Comparison of ENCODE assay signal across 34 cellular contexts in genomic region chr16:20621406-20621805, GRCh38. TPM values are rescaled to one million over a fixed set of nuclear protein-coding genes. Genes with fewer than 3 reads are reported as not detected.
"Had no signal": no experiment of that assay in that cellular context is flagged by ENCODE, and none has a peak within 500 bp of the region (broad histone marks: within the 10 kb centered on the region; RNA-seq: fewer than 3 reads in every experiment).

No MANE protein-coding gene starts in this region.

- H3K27ac Mint-ChIP-seq: activated CD8-positive, alpha-beta T cell treated with anti-CD3 and anti-CD28 coated beads for 36 hours; activated naive CD4-positive, alpha-beta T cell treated with anti-CD3 and anti-CD28 coated beads, Interleukin-2, amount 50 U/mL, for 24 hours; activated naive CD8-positive, alpha-beta T cell treated with anti-CD3 and anti-CD28 coated beads, Interleukin-2, amount 10 ng/mL, durations not matched to agents 7 days and 5 days; activated T-cell treated with anti-CD3 and anti-CD28 coated beads, Interleukin-2, amount 50 U/mL, for 72 hours; activated T-helper 17 cell treated with anti-CD3 and anti-CD28 coated beads, Interleukin-2, amount 50 U/mL, for 72 hours had no signal

- H3K9me3 ChIP-seq: ascending aorta, SJCRH30 had no signal

- H3K4me1 Mint-ChIP-seq: activated naive CD4-positive, alpha-beta T cell treated with anti-CD3 and anti-CD28 coated beads, Interleukin-2, amount 50 U/mL, for 24 hours; activated naive CD8-positive, alpha-beta T cell treated with anti-CD3 and anti-CD28 coated beads, Interleukin-2, amount 10 ng/mL, durations not matched to agents 7 days and 5 days; activated T-helper 17 cell treated with anti-CD3 and anti-CD28 coated beads, Interleukin-2, amount 50 U/mL, for 72 hours had no signal

- H3K9me3 Mint-ChIP-seq: activated CD8-positive, alpha-beta T cell treated with anti-CD3 and anti-CD28 coated beads for 36 hours; activated naive CD4-positive, alpha-beta T cell treated with anti-CD3 and anti-CD28 coated beads, Interleukin-2, amount 50 U/mL, for 24 hours; activated naive CD8-positive, alpha-beta T cell treated with anti-CD3 and anti-CD28 coated beads, Interleukin-2, amount 10 ng/mL, durations not matched to agents 7 days and 5 days; activated T-cell treated with anti-CD3 and anti-CD28 coated beads, Interleukin-2, amount 50 U/mL, for 72 hours; activated T-helper 17 cell treated with anti-CD3 and anti-CD28 coated beads, Interleukin-2, amount 50 U/mL, for 72 hours had no signal

- DNase-seq: activated CD4-positive, alpha-beta T cell treated with anti-CD3 and anti-CD28 coated beads for 1 hour; activated CD4-positive, alpha-beta T cell treated with anti-CD3 and anti-CD28 coated beads for 48 hours; activated CD4-positive, CD25-positive, alpha-beta regulatory T cell; activated CD8-positive, alpha-beta T cell treated with anti-CD3 and anti-CD28 coated beads for 36 hours; activated effector memory CD4-positive, alpha-beta T cell treated with anti-CD3 and anti-CD28 coated beads, Interleukin-2, amount 50 U/mL, for 16 hours; activated naive CD4-positive, alpha-beta T cell treated with Interleukin-2 at 50 U/mL for 16 hours; activated naive CD8-positive, alpha-beta T cell treated with anti-CD3 and anti-CD28 coated beads, Interleukin-2, amount 10 ng/mL, durations not matched to agents 7 days and 5 days; activated T-cell treated with anti-CD3 and anti-CD28 coated beads, Interleukin-2, amount 50 U/mL, for 1 hour; activated T-cell treated with anti-CD3 and anti-CD28 coated beads, Interleukin-2, amount 50 U/mL, for 72 hours; amygdala; Karpas-422; KBM-7; NCI-H1105; NCI-H1417 treated with DMSO at 0.1 percent for 48 hours; NCI-H187 treated with DMSO at 0.1 percent for 48 hours; NCI-H2081; NCI-H2171 treated with DMSO at 0.1 percent for 48 hours; NCI-H2227 treated with DMSO at 0.1 percent for 48 hours; NCI-H446; NCI-H526 treated with DMSO at 0.1 percent for 48 hours; SJCRH30; T1000; WERI-Rb-1 had no signal

- H3K27ac ChIP-seq: ascending aorta, SJCRH30, SK-N-MC, WERI-Rb-1 had no signal

- H3K4me1 ChIP-seq: ascending aorta had no signal

- H3K36me3 Mint-ChIP-seq: activated naive CD4-positive, alpha-beta T cell treated with anti-CD3 and anti-CD28 coated beads, Interleukin-2, amount 50 U/mL, for 24 hours; activated naive CD8-positive, alpha-beta T cell treated with anti-CD3 and anti-CD28 coated beads, Interleukin-2, amount 10 ng/mL, durations not matched to agents 7 days and 5 days had no signal

- H3K36me3 ChIP-seq: ascending aorta, SJCRH30, WERI-Rb-1 had no signal

- H3K4me3 Mint-ChIP-seq: activated CD8-positive, alpha-beta T cell treated with anti-CD3 and anti-CD28 coated beads for 36 hours; activated naive CD4-positive, alpha-beta T cell treated with anti-CD3 and anti-CD28 coated beads, Interleukin-2, amount 50 U/mL, for 24 hours; activated naive CD8-positive, alpha-beta T cell treated with anti-CD3 and anti-CD28 coated beads, Interleukin-2, amount 10 ng/mL, durations not matched to agents 7 days and 5 days; activated T-cell treated with anti-CD3 and anti-CD28 coated beads, Interleukin-2, amount 50 U/mL, for 72 hours; activated T-helper 17 cell treated with anti-CD3 and anti-CD28 coated beads, Interleukin-2, amount 50 U/mL, for 72 hours had no signal

- H3K27me3 Mint-ChIP-seq: activated naive CD4-positive, alpha-beta T cell treated with anti-CD3 and anti-CD28 coated beads, Interleukin-2, amount 50 U/mL, for 24 hours had no signal

- H3K4me3 ChIP-seq: ascending aorta, SJCRH30, SK-N-MC had no signal

- ATAC-seq: activated CD8-positive, alpha-beta T cell treated with anti-CD3 and anti-CD28 coated beads for 36 hours; activated T-cell treated with anti-CD3 and anti-CD28 coated beads, Interleukin-2, amount 50 U/mL, for 72 hours; activated T-helper 17 cell treated with anti-CD3 and anti-CD28 coated beads, Interleukin-2, amount 50 U/mL, for 72 hours had no signal

- H3K27me3 ChIP-seq: ascending aorta, SJCRH30 had no signal

RNA-seq across cellular contexts. Expression of gene ACSM2B, which starts 45.2 kb away (rescaled TPM):
- total RNA-seq: activated CD8-positive, alpha-beta memory T cell treated with anti-CD3 and anti-CD28 coated beads for 36 hours; activated CD8-positive, alpha-beta T cell treated with anti-CD3 and anti-CD28 coated beads for 36 hours; activated naive CD8-positive, alpha-beta T cell treated with anti-CD3 and anti-CD28 coated beads, Interleukin-2, amount 10 ng/mL, durations not matched to agents 7 days and 5 days; activated T-helper 17 cell treated with anti-CD3 and anti-CD28 coated beads, Interleukin-2, amount 50 U/mL, for 72 hours; ascending aorta; cardiac septum; MCF 10A; OCI-LY7; RPMI7951; SJCRH30; T-helper 1 cell treated with Interleukin-12 subunit alpha and Interleukin-12 subunit beta and Interleukin-4 antibody, amounts not matched to agents 30 ng/mL and 1 ng/mL, for 36 hours; T-helper 2 cell treated with Interferon-gamma antibody and Interleukin-4, amounts not matched to agents 100 ng/mL and 5 ng/mL, for 36 hours had no signal
